ENCODE assay signal across 20 cellular contexts in the genomic region with DNA sequence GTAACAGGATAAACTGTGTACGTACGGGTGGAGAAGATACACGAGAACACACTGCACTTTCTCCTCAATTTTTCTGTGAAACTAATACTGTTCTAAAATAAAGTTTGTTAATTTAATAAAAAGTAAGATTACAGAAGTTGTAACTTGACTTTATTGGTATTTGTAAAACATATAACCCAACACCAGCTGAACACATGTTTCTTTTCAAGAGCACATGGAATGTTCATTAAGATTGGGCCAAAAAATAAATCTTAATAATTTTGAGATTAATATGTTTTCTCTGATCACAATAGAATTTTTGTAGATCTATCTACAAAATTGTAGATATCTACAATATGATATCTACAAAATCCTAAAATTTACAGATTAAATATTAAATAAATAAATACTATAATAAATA. TPM values are rescaled to one million over a fixed set of nuclear protein-coding genes. Genes with fewer than 3 reads are reported as not detected.
DNase-seq lines count a peak whose midpoint lies in the region; ATAC-seq, FAIRE-seq and TF ChIP-seq lines count a peak whose summit lies in the region.
"Had no signal": no experiment of that assay in that cellular context is flagged by ENCODE, and none has a peak within 500 bp of the region (broad histone marks: within the 10 kb centered on the region; RNA-seq: fewer than 3 reads in every experiment).

No MANE protein-coding gene starts in this region.

- DNase-seq in pancreas (no peak), GM13977 (ENCODE audit: low spot score) (no peak), COLO668 (lab: John Stamatoyannopoulos, UW; ENCODE audit: unreplicated experiment) (no peak), NCI-H2171 treated with DMSO at 0.1 percent for 48 hours (lab: John Stamatoyannopoulos, UW) (no peak)
- DNase-seq: CD4-positive, CD25-positive, alpha-beta regulatory T cell; CD8-positive, alpha-beta T cell; DMS 273 treated with DMSO at 0.1 percent for 48 hours; DMS79; EL; GF-D8; GOT3; HFFc6 had no signal

- in situ Hi-C loops in GM13977 (cut with MboI; ENCODE audit: low pct_unique_long_range_greater_than_20kb, low sequenced_read_pairs, unreplicated experiment): no loop called here

- H3K27me3 ChIP-seq in pancreas: no peaks in the 10 kb centered on the region
- H3K27me3 ChIP-seq: BLaER1 had no signal

- 91 to 98% methylated on average over 3 of the region's 3 CpGs for WGBS in pancreas, 2 donors

- H3K9me3 ChIP-seq in pancreas: no peaks in the 10 kb centered on the region
- H3K9me3 ChIP-seq: BLaER1, HAP-1 had no signal

- H3K4me3 ChIP-seq in pancreas: no peak overlapping the region
- H3K4me3 ChIP-seq: BLaER1, HAP-1 had no signal

- ATAC-seq in pancreas: no peak
- ATAC-seq: CD8-positive, alpha-beta T cell had no signal

- peak; percentile 91 for FAIRE-seq in G401.6 (lab: Jason Lieb, UNC)
- FAIRE-seq in colon (lab: Jason Lieb, UNC): peak; percentile 87
- FAIRE-seq in pancreas (lab: Jason Lieb, UNC): peak; percentile 96
- FAIRE-seq: D721Med, GM12891, H54 had no signal

- no peaks in the 10 kb centered on the region for H3K4me1 ChIP-seq in pancreas
- H3K4me1 ChIP-seq: BLaER1, HAP-1 had no signal

- TF ChIP-seq CTCF in pancreas (IDR thresholded peaks at IDR 0.05) (no peak), GM13977 (IDR thresholded peaks at IDR 0.05; ENCODE audit: extremely low read depth, insufficient read depth, missing control alignments) (no peak)

- H3K36me3 ChIP-seq in pancreas: no peaks in the 10 kb centered on the region
- H3K36me3 ChIP-seq: HAP-1 had no signal

- intact Hi-C loops in pancreas (cut with DNase I): no loop called here

- no peak overlapping the region for H3K27ac ChIP-seq in pancreas
- H3K27ac ChIP-seq: BLaER1, C4-2B had no signal

RNA-seq across cellular contexts. Expression of gene ZNF599, which starts 55.1 kb away (rescaled TPM):
- total RNA-seq in pancreas: 1 to 10 TPM; 2.2 to 5.2 (median 2.8) TPM
- 1 to 10 TPM; 3.5 to 6.8 TPM for polyA plus RNA-seq in pancreas
